Comparison of ENCODE assay signal across 26 cellular contexts in genomic region chr20:6469695-6470094, GRCh38.
"Had no signal": no experiment of that assay in that cellular context is flagged by ENCODE, and none has a peak within 500 bp of the region (broad histone marks: within the 10 kb centered on the region; RNA-seq: fewer than 3 reads in every experiment).

No MANE protein-coding gene starts in this region.

- DNase-seq: dermis blood vessel endothelial cell; effector memory CD8-positive, alpha-beta T cell; foreskin keratinocyte; heart right ventricle; hippocampal formation; immature natural killer cell; islet precursor cell; kidney glomerular epithelial cell; left ventricle myocardium superior; lower lobe of right lung; naive thymus-derived CD8-positive, alpha-beta T cell; nephron progenitor cell; nucleus accumbens; sigmoid colon; stimulated activated CD4-positive, alpha-beta T cell treated with anti-CD3 and anti-CD28 coated beads, Interleukin-2, amount 100 ng/mL, for 24 hours; stimulated activated CD4-positive, alpha-beta T cell treated with anti-CD3 and anti-CD28 coated beads, Interleukin-4, amount 100 ng/mL, for 24 hours; stimulated activated naive CD8-positive, alpha-beta T cell treated with anti-CD3 and anti-CD28 coated beads, Interleukin-15, Interleukin-2, amounts not matched to agents 100 U/mL and 50 U/mL, for 24 hours; upper lobe of left lung had no signal

- H3K27ac ChIP-seq: coronary artery, esophagus muscularis mucosa, foreskin keratinocyte, gastroesophageal sphincter, heart right ventricle, lower lobe of right lung, prostate gland, right atrium auricular region, sigmoid colon, thoracic aorta, tibial nerve, upper lobe of left lung had no signal

- H3K9me3 ChIP-seq: esophagus muscularis mucosa, gastroesophageal sphincter, heart right ventricle, lower lobe of right lung, prostate gland, right atrium auricular region, sigmoid colon, thoracic aorta, tibial nerve, upper lobe of left lung had no signal

- ATAC-seq: effector memory CD8-positive, alpha-beta T cell; foreskin keratinocyte; gastroesophageal sphincter; heart right ventricle; left ventricle myocardium superior; lower lobe of right lung; naive thymus-derived CD8-positive, alpha-beta T cell; stimulated activated memory B cell treated with anti-CD40 and anti-IgM and Interleukin-4, amounts not matched to agents 10 μg/mL and 1 μg/mL and 100 μg/mL, for 72 hours; stimulated activated naive CD8-positive, alpha-beta T cell treated with anti-CD3 and anti-CD28 coated beads, Interleukin-15, Interleukin-2, amounts not matched to agents 100 U/mL and 50 U/mL, for 24 hours had no signal

- H3K36me3 ChIP-seq: esophagus muscularis mucosa, gastroesophageal sphincter, heart right ventricle, lower lobe of right lung, prostate gland, right atrium auricular region, sigmoid colon, thoracic aorta, tibial nerve, upper lobe of left lung had no signal

- H3K4me3 ChIP-seq: coronary artery, esophagus muscularis mucosa, gastroesophageal sphincter, heart right ventricle, lower lobe of right lung, prostate gland, right atrium auricular region, sigmoid colon, thoracic aorta, tibial nerve, upper lobe of left lung had no signal
